Comparison of ENCODE assay signal across 23 cellular contexts in genomic region chr17:57587201-57587870, GRCh38.
DNase-seq lines count a peak whose midpoint lies in the region; TF ChIP-seq lines count a peak whose summit lies in the region.
"Had no signal": no experiment of that assay in that cellular context is flagged by ENCODE, and none has a peak within 500 bp of the region (broad histone marks: within the 10 kb centered on the region; RNA-seq: fewer than 3 reads in every experiment).

No MANE protein-coding gene starts in this region.

- peaks cover 14% of the 10 kb centered on the region for H3K4me1 ChIP-seq in NT2/D1 (ENCODE audit: insufficient read depth, insufficient read length)
- peaks cover 3% of the 10 kb centered on the region for H3K4me1 ChIP-seq in osteoblast (ENCODE audit: insufficient read depth, low read length)
- H3K4me1 ChIP-seq: colonic mucosa, stomach had no signal

- H3K4me2 ChIP-seq in osteoblast (ENCODE audit: insufficient read depth, low read length), result no peak overlapping the region

- peaks cover 8% of the 10 kb centered on the region for H4K20me1 ChIP-seq in osteoblast (ENCODE audit: insufficient read depth, low read length)

- no peak overlapping the region for H2AFZ ChIP-seq in osteoblast (ENCODE audit: low read length)

- DNase-seq in NCI-H146 (lab: John Stamatoyannopoulos, UW), result peak; percentile 53
- DNase-seq in NCI-H146 treated with DMSO at 0.1 percent for 48 hours (lab: John Stamatoyannopoulos, UW; ENCODE audit: unreplicated experiment), result no peak
- DNase-seq in NCI-H1105 (lab: John Stamatoyannopoulos, UW), result peak; percentile 86
- no peak for DNase-seq in NT2/D1 (ENCODE audit: low read depth, low spot score)
- DNase-seq in osteoblast (ENCODE audit: insufficient read length, low spot score, missing footprints), result peak; percentile 30
- DNase-seq in NAMALWA (ENCODE audit: low spot score), result no peak
- DNase-seq in cerebellum (ENCODE audit: low spot score), result no peak
- DNase-seq in H4 (ENCODE audit: low spot score), result no peak
- DNase-seq: activated CD4-positive, alpha-beta T cell treated with anti-CD3 and anti-CD28 coated beads, Interleukin-2, amount 10 ng/mL, durations not matched to agents 7 days and 5 days; activated naive CD4-positive, alpha-beta T cell treated with anti-CD3 and anti-CD28 coated beads, Interleukin-2, amount 10 ng/mL, durations not matched to agents 7 days and 5 days; CD8-positive, alpha-beta memory T cell; colonic mucosa; effector memory CD8-positive, alpha-beta T cell; heart right ventricle; KG1; natural killer cell; NCI-H446 treated with DMSO at 0.1 percent for 48 hours; ovary; small intestine; stimulated activated CD4-positive, alpha-beta T cell treated with anti-CD3 and anti-CD28 coated beads, Interleukin-2, amount 100 ng/mL, for 24 hours; stomach; tibial artery had no signal

- H3K36me3 ChIP-seq in NT2/D1 (ENCODE audit: insufficient read depth, insufficient read length, low read length) (no peaks in the 10 kb centered on the region), osteoblast (ENCODE audit: insufficient read depth, low read length) (no peaks in the 10 kb centered on the region)
- H3K36me3 ChIP-seq: colonic mucosa, heart right ventricle, ovary, stomach, tibial artery had no signal

- H3K9ac ChIP-seq in NT2/D1 (ENCODE audit: insufficient read length, low read depth), result peak overlapping the region; percentile 5

- no peak for TF ChIP-seq CTCF in osteoblast (IDR thresholded peaks at IDR 0.05; ENCODE audit: extremely low read depth, low read depth, low read length)

- H3K27me3 ChIP-seq in NT2/D1 (ENCODE audit: insufficient read depth, insufficient read length) (no peaks in the 10 kb centered on the region), osteoblast (ENCODE audit: insufficient read depth, low read length) (peaks cover 27% of the 10 kb centered on the region)
- H3K27me3 ChIP-seq: colonic mucosa, heart right ventricle, ovary, stomach, tibial artery had no signal

- no peaks in the 10 kb centered on the region for H3K9me3 ChIP-seq in NT2/D1 (ENCODE audit: insufficient read depth, low read length)
- H3K9me3 ChIP-seq in osteoblast (ENCODE audit: low read depth, low read length), result no peaks in the 10 kb centered on the region
- H3K9me3 ChIP-seq: colonic mucosa, heart right ventricle, ovary, stomach, tibial artery had no signal

- H3K4me3 ChIP-seq in NT2/D1 (ENCODE audit: insufficient read length, low read depth) (no peak overlapping the region), osteoblast (ENCODE audit: insufficient read depth, low read length) (no peak overlapping the region)
- H3K4me3 ChIP-seq: colonic mucosa, heart right ventricle, lung, ovary, stomach, tibial artery had no signal

- H3K27ac ChIP-seq in osteoblast (ENCODE audit: low read depth, low read length), result no peak overlapping the region
- H3K27ac ChIP-seq: colonic mucosa, heart right ventricle, ovary, stomach, tibial artery had no signal

- H3K79me2 ChIP-seq in osteoblast (ENCODE audit: insufficient read depth, low read length), result no peaks in the 10 kb centered on the region

Comparison
In these comparisons a context has a peak if more than half of its experiments do, and no peak if none do; other contexts are left out.
1. DNase-seq: peak in NCI-H146 (single experiment), NCI-H1105 (single experiment) and osteoblast (single experiment); none in NCI-H146 treated with DMSO at 0.1 percent for 48 hours (single experiment), NT2/D1 (single experiment), NAMALWA (single experiment), cerebellum (single experiment) and H4 (single experiment).